9 cellular contexts compared by ENCODE assay signal in genomic region chr6:37209461-37210205, GRCh38. TPM values are rescaled to one million over a fixed set of nuclear protein-coding genes. Genes with fewer than 3 reads are reported as not detected.
DNase-seq lines count a peak whose midpoint lies in the region; ATAC-seq and TF ChIP-seq lines count a peak whose summit lies in the region.
"Had no signal": no experiment of that assay in that cellular context is flagged by ENCODE, and none has a peak within 500 bp of the region (broad histone marks: within the 10 kb centered on the region; RNA-seq: fewer than 3 reads in every experiment).

No MANE protein-coding gene starts in this region.

- H3K36me3 Mint-ChIP-seq in CD8-positive, alpha-beta memory T cell: no peaks in the 10 kb centered on the region
- no peaks in the 10 kb centered on the region for H3K36me3 Mint-ChIP-seq in natural killer cell treated with Interleukin-12 subunit alpha and Interleukin-12 subunit beta and Interleukin-15 and Interleukin-18, amount 100 ng/mL, for 72 hours
- H3K36me3 Mint-ChIP-seq in Caco-2 (ENCODE audit: insufficient read depth, unreplicated experiment): no peaks in the 10 kb centered on the region

- no peaks in the 10 kb centered on the region for H3K36me3 ChIP-seq in CD8-positive, alpha-beta memory T cell (ENCODE audit: insufficient read depth, low read length)
- no peaks in the 10 kb centered on the region for H3K36me3 ChIP-seq in Caco-2 (ENCODE audit: control insufficient read depth, insufficient read depth, low read length)
- H3K36me3 ChIP-seq: esophagus muscularis mucosa had no signal

- no peak overlapping the region for H3K4me3 ChIP-seq in CD8-positive, alpha-beta memory T cell (ENCODE audit: low read length)
- H3K4me3 ChIP-seq in Caco-2 (ENCODE audit: low read depth, low read length): no peak overlapping the region
- H3K4me3 ChIP-seq: esophagus muscularis mucosa had no signal

- peak overlapping the region; percentile 79 to 95 (median 92) for H3K27ac Mint-ChIP-seq in CD8-positive, alpha-beta memory T cell
- H3K27ac Mint-ChIP-seq in natural killer cell treated with Interleukin-12 subunit alpha and Interleukin-12 subunit beta and Interleukin-15 and Interleukin-18, amount 100 ng/mL, for 72 hours: peak overlapping the region; percentile 83 to 92
- H3K27ac Mint-ChIP-seq in Caco-2 (ENCODE audit: unreplicated experiment): no peak overlapping the region

- H3K9me3 ChIP-seq in CD8-positive, alpha-beta memory T cell (ENCODE audit: low read length): no peaks in the 10 kb centered on the region
- H3K9me3 ChIP-seq in Caco-2: no peaks in the 10 kb centered on the region
- H3K9me3 ChIP-seq: esophagus muscularis mucosa had no signal

- H3K4me1 ChIP-seq in CD8-positive, alpha-beta memory T cell (ENCODE audit: insufficient read depth, low read length): peaks cover 38% of the 10 kb centered on the region
- peaks cover 12% of the 10 kb centered on the region for H3K4me1 ChIP-seq in Caco-2

- H3K27me3 ChIP-seq in CD8-positive, alpha-beta memory T cell (ENCODE audit: insufficient read depth, low read length, poor library complexity, severe bottlenecking): no peaks in the 10 kb centered on the region
- H3K27me3 ChIP-seq in Caco-2 (replicated peaks; ENCODE audit: control insufficient read depth, insufficient read depth, low read length): no peaks in the 10 kb centered on the region
- H3K27me3 ChIP-seq: esophagus muscularis mucosa had no signal

- no peaks in the 10 kb centered on the region for H3K27me3 Mint-ChIP-seq in CD8-positive, alpha-beta memory T cell
- no peaks in the 10 kb centered on the region for H3K27me3 Mint-ChIP-seq in natural killer cell treated with Interleukin-12 subunit alpha and Interleukin-12 subunit beta and Interleukin-15 and Interleukin-18, amount 100 ng/mL, for 72 hours
- H3K27me3 Mint-ChIP-seq in Caco-2 (ENCODE audit: insufficient read depth, unreplicated experiment): no peaks in the 10 kb centered on the region

- peaks cover 36 to 46% (median 46%) of the 10 kb centered on the region in 3 donors for H3K4me1 Mint-ChIP-seq in CD8-positive, alpha-beta memory T cell
- peaks cover 43 to 48% of the 10 kb centered on the region in 2 donors for H3K4me1 Mint-ChIP-seq in natural killer cell treated with Interleukin-12 subunit alpha and Interleukin-12 subunit beta and Interleukin-15 and Interleukin-18, amount 100 ng/mL, for 72 hours (ENCODE audit: low read depth in 2 of 2)
- H3K4me1 Mint-ChIP-seq in Caco-2 (ENCODE audit: low read depth, unreplicated experiment): peaks cover 13% of the 10 kb centered on the region

- peak in 4 of 5 donors; percentile 10 to 75 (median 68) for DNase-seq in CD8-positive, alpha-beta memory T cell
- peak; percentile 62 for DNase-seq in activated CD4-positive, alpha-beta T cell treated with anti-CD3 and anti-CD28 coated beads for 48 hours
- peak; percentile 24 for DNase-seq in activated gamma-delta T cell treated with anti-CD3 and anti-CD28 coated beads, Interleukin-2, amount 50 U/mL, for 16 hours (ENCODE audit: low read depth)
- DNase-seq in natural killer cell treated with Interleukin-12 subunit alpha and Interleukin-12 subunit beta and Interleukin-15 and Interleukin-18, amount 100 ng/mL, for 72 hours (ENCODE audit: low spot score): no peak
- DNase-seq in cardiac septum (ENCODE audit: low spot score) (no peak), A172 (ENCODE audit: low spot score) (no peak), H4 (ENCODE audit: low spot score) (no peak), Caco-2 (no peak)

- POLR2A ChIA-PET in CD8-positive, alpha-beta memory T cell (lab: Charles Lee): interaction anchor here (0.7 to 3.9 kb wide), 5 partner anchors 38 to 224 kb away, joined by 3 to 25 read pairs (median 3); partner anchors contain the start of genes MTCH1 and PIM1
- POLR2A ChIA-PET in Caco-2 (lab: Charles Lee): interaction anchor here (0.6 kb wide), 1 partner anchor 191 kb away, joined by 3 read pairs; no protein-coding TSS in a partner anchor

- CTCF ChIA-PET in CD8-positive, alpha-beta memory T cell (lab: Charles Lee): interaction anchor here (0.6 to 21.6 kb wide), 31 partner anchors 9 to 451 kb away, joined by 3 to 615 read pairs (median 4); partner anchors contain the start of genes C6orf89, FGD2, MTCH1 and PIM1
- CTCF ChIA-PET in Caco-2 (lab: Charles Lee): interaction anchor here (0.5 to 5.7 kb wide), 39 partner anchors 8 to 451 kb away, joined by 3 to 163 read pairs (median 4); partner anchors contain the start of genes MTCH1, PIM1, TBC1D22B and TMEM217

- peak in 1 of 2 donors; percentile 28 for ATAC-seq in natural killer cell treated with Interleukin-12 subunit alpha and Interleukin-12 subunit beta and Interleukin-15 and Interleukin-18, amount 100 ng/mL, for 72 hours

- peak overlapping the region; percentile 51 for H3K27ac ChIP-seq in CD8-positive, alpha-beta memory T cell (ENCODE audit: low read depth, low read length)
- H3K27ac ChIP-seq: esophagus muscularis mucosa had no signal

- TF ChIP-seq CTCF in Caco-2 (IDR thresholded peaks at IDR 0.05; ENCODE audit: insufficient read depth in 1 of 2, low read depth in 1 of 2, low read length in 1 of 2, severe bottlenecking in 1 of 2, unreplicated experiment in 1 of 2): no peak

- H3K9me3 Mint-ChIP-seq in CD8-positive, alpha-beta memory T cell: no peaks in the 10 kb centered on the region
- H3K9me3 Mint-ChIP-seq in natural killer cell treated with Interleukin-12 subunit alpha and Interleukin-12 subunit beta and Interleukin-15 and Interleukin-18, amount 100 ng/mL, for 72 hours: peaks cover 2% of the 10 kb centered on the region
- no peaks in the 10 kb centered on the region for H3K9me3 Mint-ChIP-seq in Caco-2 (ENCODE audit: unreplicated experiment)

- BruUV-seq in Caco-2 (replicated peaks; lab: Mats Ljungman, UMichigan): no TSS peak

- intact Hi-C loops in cardiac septum (cut with DNase I) (loop anchor here (2.0 to 10.0 kb wide), 4 partner anchors 37 to 445 kb away; partner anchors contain the start of gene PIM1), Caco-2 (cut with micrococcal nuclease; ENCODE audit: unreplicated experiment) (loop anchor here (1.0 to 10.0 kb wide), 7 partner anchors 37 to 443 kb away; partner anchors contain the start of gene C6orf89)

- peak overlapping the region; percentile 15 to 76 (median 44) for H3K4me3 Mint-ChIP-seq in CD8-positive, alpha-beta memory T cell
- H3K4me3 Mint-ChIP-seq in natural killer cell treated with Interleukin-12 subunit alpha and Interleukin-12 subunit beta and Interleukin-15 and Interleukin-18, amount 100 ng/mL, for 72 hours: peak overlapping the region; percentile 60
- H3K4me3 Mint-ChIP-seq in Caco-2 (ENCODE audit: unreplicated experiment): no peak overlapping the region

RNA-seq across cellular contexts. Expression of gene PIM1, which starts 39.7 kb away (rescaled TPM):
- 10 to 100 TPM; 93.7 to 99.1 TPM for total RNA-seq in CD8-positive, alpha-beta memory T cell
- polyA plus RNA-seq in CD8-positive, alpha-beta memory T cell: 253 TPM
- 100 to 1,000 TPM; 511 to 723 TPM for total RNA-seq in natural killer cell treated with Interleukin-12 subunit alpha and Interleukin-12 subunit beta and Interleukin-15 and Interleukin-18, amount 100 ng/mL, for 72 hours
- total RNA-seq in cardiac septum (16.6 TPM), Caco-2 (2022) (43.8 and 48.3 TPM in 2 replicates)
- 10.6 and 20.7 TPM in 2 replicates for total RNA-seq in A172 (2014; rRNA removed; shearing (Covaris generic))
- total RNA-seq in H4 (2014; rRNA removed; shearing (Covaris generic)): 9.2 and 12.3 TPM in 2 replicates

RNA-seq across cellular contexts. Expression of gene TBC1D22B, which starts 47.9 kb away (rescaled TPM):
- 10 to 100 TPM; 14.4 TPM for total RNA-seq in CD8-positive, alpha-beta memory T cell
- polyA plus RNA-seq in CD8-positive, alpha-beta memory T cell: 11.2 TPM
- total RNA-seq in natural killer cell treated with Interleukin-12 subunit alpha and Interleukin-12 subunit beta and Interleukin-15 and Interleukin-18, amount 100 ng/mL, for 72 hours: 10 to 100 TPM; 27.3 to 37.8 TPM
- total RNA-seq in cardiac septum (9.1 TPM), Caco-2 (2022) (11.8 and 13.5 TPM in 2 replicates)
- 3.4 and 4.2 TPM in 2 replicates for total RNA-seq in A172 (2014; rRNA removed; shearing (Covaris generic))
- 5.1 and 6.8 TPM in 2 replicates for total RNA-seq in H4 (2014; rRNA removed; shearing (Covaris generic))

RNA-seq across cellular contexts. Expression of gene TMEM217, which starts 48.3 kb away (rescaled TPM):
- 1 to 10 TPM; 4.2 to 6.6 TPM for total RNA-seq in CD8-positive, alpha-beta memory T cell
- polyA plus RNA-seq in CD8-positive, alpha-beta memory T cell: 0.44 TPM
- 10 to 100 TPM; 23.5 to 23.7 TPM for total RNA-seq in natural killer cell treated with Interleukin-12 subunit alpha and Interleukin-12 subunit beta and Interleukin-15 and Interleukin-18, amount 100 ng/mL, for 72 hours
- 1.0 TPM for total RNA-seq in cardiac septum
- total RNA-seq in A172 (2014; rRNA removed; shearing (Covaris generic)): 0.12 and 3.2 TPM in 2 replicates
- 1.1 and 1.6 TPM in 2 replicates for total RNA-seq in H4 (2014; rRNA removed; shearing (Covaris generic))
- total RNA-seq in Caco-2 (2022): 1.6 and 2.6 TPM in 2 replicates

Comparison
In these comparisons a context has a peak if more than half of its experiments do, and no peak if none do; other contexts are left out.
1. DNase-seq: peak in CD8-positive, alpha-beta memory T cell (4 of 5), activated CD4-positive, alpha-beta T cell treated with anti-CD3 and anti-CD28 coated beads for 48 hours (single experiment) and activated gamma-delta T cell treated with anti-CD3 and anti-CD28 coated beads, Interleukin-2, amount 50 U/mL, for 16 hours (single experiment); none in natural killer cell treated with Interleukin-12 subunit alpha and Interleukin-12 subunit beta and Interleukin-15 and Interleukin-18, amount 100 ng/mL, for 72 hours (single experiment), cardiac septum (single experiment), A172 (single experiment), H4 (single experiment) and Caco-2 (0 of 2).
2. RNA of gene PIM1, which starts 39.7 kb away (total RNA-seq): 511 to 723 TPM in natural killer cell treated with Interleukin-12 subunit alpha and Interleukin-12 subunit beta and Interleukin-15 and Interleukin-18, amount 100 ng/mL, for 72 hours; 93.7 to 99.1 TPM in CD8-positive, alpha-beta memory T cell, 43.8 to 48.3 TPM in Caco-2, 16.6 TPM in cardiac septum (single experiment), 10.6 to 20.7 TPM in A172 and 9.2 to 12.3 TPM in H4; every median in the first group is over 4 times any median in the second.